Comparison of ENCODE assay signal across 12 cellular contexts in the genomic region with DNA sequence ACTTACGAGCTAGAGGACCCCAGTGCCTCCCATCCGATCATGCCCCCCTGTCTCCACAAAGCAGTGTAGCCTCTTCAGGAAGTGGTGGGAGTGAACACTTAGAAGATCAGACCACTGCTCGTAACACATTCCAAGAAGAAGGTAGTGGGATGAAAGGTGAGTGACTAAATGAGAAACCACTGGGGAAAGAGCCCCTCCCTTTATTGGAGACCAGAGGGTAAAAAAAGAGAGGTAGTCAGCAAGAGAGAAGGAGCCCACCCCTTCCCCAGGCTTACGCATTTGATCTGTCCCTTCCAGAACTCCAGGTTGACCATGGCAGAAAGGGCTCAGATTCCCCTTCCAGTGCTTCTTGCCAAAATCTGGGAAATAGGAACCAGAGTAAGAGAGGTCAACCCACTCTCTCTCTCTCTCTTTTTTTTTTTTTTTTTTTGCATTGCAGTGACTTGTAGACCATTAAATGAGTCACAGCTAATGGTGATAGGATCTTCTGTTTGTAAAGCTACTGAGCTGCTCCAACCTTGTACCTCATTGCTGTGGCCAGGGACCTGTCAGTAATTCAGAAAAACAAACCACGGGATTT.
DNase-seq lines count a peak whose midpoint lies in the region; ATAC-seq and TF ChIP-seq lines count a peak whose summit lies in the region.
"Had no signal": no experiment of that assay in that cellular context is flagged by ENCODE, and none has a peak within 500 bp of the region (broad histone marks: within the 10 kb centered on the region; RNA-seq: fewer than 3 reads in every experiment).

No MANE protein-coding gene starts in this region.

- TF ChIP-seq POLR2A in prostate gland (IDR thresholded peaks at IDR 0.05): no peak

- H3K27ac ChIP-seq in lower lobe of right lung (no peak overlapping the region), prostate gland (no peak overlapping the region)

- DNase-seq in stimulated activated CD4-positive, alpha-beta T cell treated with anti-CD3 and anti-CD28 coated beads, Interleukin-4, amount 100 ng/mL, for 24 hours: peak; percentile 5
- DNase-seq in stimulated activated CD4-positive, alpha-beta T cell treated with anti-CD3 and anti-CD28 coated beads, Interleukin-2, amount 100 ng/mL, for 24 hours: no peak
- DNase-seq in activated T-cell treated with anti-CD3 and anti-CD28 coated beads, Interleukin-2, amount 50 U/mL, for 48 hours: peak; percentile 61 to 66
- DNase-seq in fibroblast of villous mesenchyme (ENCODE audit: low read depth): peak; percentile 71
- no peak for DNase-seq in lower lobe of right lung
- no peak for DNase-seq in prostate gland (ENCODE audit: low spot score)
- DNase-seq in HPDE6-E6E7 (ENCODE audit: extremely low spot score): no peak
- DNase-seq: right cardiac atrium, SW 1271 had no signal

- H3K4me3 ChIP-seq in fibroblast of villous mesenchyme (ENCODE audit: low read depth, low read length) (no peak overlapping the region), lower lobe of right lung (no peak overlapping the region), prostate gland (no peak overlapping the region)
- H3K4me3 ChIP-seq: lung had no signal

- H3K9me3 ChIP-seq in lower lobe of right lung (no peaks in the 10 kb centered on the region), prostate gland (no peaks in the 10 kb centered on the region)

- no peak for ATAC-seq in HG02759 (IDR thresholded peaks at IDR 0.05; ENCODE audit: unreplicated experiment)
- no peak for ATAC-seq in lower lobe of right lung
- ATAC-seq: HCT116 had no signal

- 70% methylated on average over 5 of the region's 5 CpGs for WGBS in prostate gland

- intact Hi-C loops in lower lobe of right lung (cut with DNase I) (no loop called here), prostate gland (cut with DNase I) (no loop called here)

- no peak for TF ChIP-seq CTCF in fibroblast of villous mesenchyme (IDR thresholded peaks at IDR 0.05; ENCODE audit: insufficient read depth, low read depth, low read length)
- no peak for TF ChIP-seq CTCF in lower lobe of right lung (IDR thresholded peaks at IDR 0.05)
- no peak for TF ChIP-seq CTCF in prostate gland (IDR thresholded peaks at IDR 0.05)

- H3K36me3 ChIP-seq in lower lobe of right lung (no peaks in the 10 kb centered on the region), prostate gland (no peaks in the 10 kb centered on the region)

- no peaks in the 10 kb centered on the region for H3K27me3 ChIP-seq in lower lobe of right lung (ENCODE audit: low read depth)
- no peaks in the 10 kb centered on the region for H3K27me3 ChIP-seq in prostate gland (replicated peaks; ENCODE audit: insufficient read depth)

- H3K4me1 ChIP-seq in lower lobe of right lung (no peaks in the 10 kb centered on the region), prostate gland (replicated peaks) (no peaks in the 10 kb centered on the region)

Comparison
In these comparisons a context has a peak if more than half of its experiments do, and no peak if none do; other contexts are left out.
1. DNase-seq: peak in stimulated activated CD4-positive, alpha-beta T cell treated with anti-CD3 and anti-CD28 coated beads, Interleukin-4, amount 100 ng/mL, for 24 hours (single experiment), activated T-cell treated with anti-CD3 and anti-CD28 coated beads, Interleukin-2, amount 50 U/mL, for 48 hours (2 of 2) and fibroblast of villous mesenchyme (single experiment); none in stimulated activated CD4-positive, alpha-beta T cell treated with anti-CD3 and anti-CD28 coated beads, Interleukin-2, amount 100 ng/mL, for 24 hours (0 of 2), lower lobe of right lung (single experiment), prostate gland (single experiment) and HPDE6-E6E7 (single experiment).